ENCODE assay signal across 26 cellular contexts in the genomic region with DNA sequence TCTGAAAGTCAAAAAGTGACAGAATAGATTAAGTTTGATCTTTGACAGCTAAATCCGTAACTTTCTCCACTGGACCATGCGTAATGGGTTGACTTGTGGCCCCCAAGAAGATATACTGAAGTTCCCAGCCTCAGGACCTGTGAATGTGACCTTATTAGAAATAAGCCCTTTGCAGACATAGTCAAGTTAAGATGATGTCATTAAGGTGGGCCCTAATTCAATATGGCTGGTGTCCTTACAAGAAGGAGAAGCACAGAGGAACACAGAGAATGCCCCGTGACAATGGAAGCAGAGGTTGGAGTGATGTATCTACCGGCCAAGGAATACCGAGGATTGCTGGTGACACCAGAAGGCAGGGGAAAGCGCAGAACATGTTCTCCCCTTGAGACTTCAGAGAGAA. TPM values are rescaled to one million over a fixed set of nuclear protein-coding genes. Genes with fewer than 3 reads are reported as not detected.
DNase-seq lines count a peak whose midpoint lies in the region; ATAC-seq, FAIRE-seq and TF ChIP-seq lines count a peak whose summit lies in the region.
"Had no signal": no experiment of that assay in that cellular context is flagged by ENCODE, and none has a peak within 500 bp of the region (broad histone marks: within the 10 kb centered on the region; RNA-seq: fewer than 3 reads in every experiment).

No MANE protein-coding gene starts in this region.

- H3K4me1 ChIP-seq in HepG2 (ENCODE audit: insufficient read depth, low read length) = no peaks in the 10 kb centered on the region; the same call in 1 of the 2 replicates
- H3K4me1 ChIP-seq in right lobe of liver = peaks cover 0 to 13% (median 4%) of the 10 kb centered on the region in 4 donors
- no peaks in the 10 kb centered on the region for H3K4me1 ChIP-seq in IMR-90 (ENCODE audit: control insufficient read depth, insufficient read depth, low read length)
- H3K4me1 ChIP-seq in esophagus muscularis mucosa = no peaks in the 10 kb centered on the region
- H3K4me1 ChIP-seq: A549; BLaER1 treated with 17β-estradiol and CSF1 and Interleukin-3, amounts not matched to agents 10 nM and 100 nM had no signal

- H2BK15ac ChIP-seq in IMR-90 (ENCODE audit: low read depth, low read length) = no peak overlapping the region

- no peak overlapping the region for H2BK5ac ChIP-seq in IMR-90 (ENCODE audit: low read depth, low read length, poor library complexity, severe bottlenecking)

- no peak overlapping the region for H3K18ac ChIP-seq in IMR-90 (ENCODE audit: low read depth, low read length)

- H3K9me3 ChIP-seq in HepG2 (ENCODE audit: low read length) = no peaks in the 10 kb centered on the region
- H3K9me3 ChIP-seq in right lobe of liver = no peaks in the 10 kb centered on the region
- no peaks in the 10 kb centered on the region for H3K9me3 ChIP-seq in IMR-90 (ENCODE audit: control insufficient read depth, insufficient read depth, low read length)
- H3K9me3 ChIP-seq in esophagus muscularis mucosa = no peaks in the 10 kb centered on the region
- H3K9me3 ChIP-seq: A549, Caco-2 had no signal

- no peak overlapping the region for H2AK5ac ChIP-seq in IMR-90 (ENCODE audit: low read depth, low read length)

- no peak overlapping the region for H3K4me3 ChIP-seq in HepG2 (replicated peaks in 1 of 3; ENCODE audit: insufficient read depth in 1 of 3, low read depth in 2 of 3, low read length in 3 of 3)
- H3K4me3 ChIP-seq in right lobe of liver = no peak overlapping the region
- no peak overlapping the region for H3K4me3 ChIP-seq in IMR-90 (ENCODE audit: insufficient read depth, low read depth, low read length)
- no peak overlapping the region for H3K4me3 ChIP-seq in esophagus muscularis mucosa
- H3K4me3 ChIP-seq: A549; BLaER1 treated with 17β-estradiol and CSF1 and Interleukin-3, amounts not matched to agents 10 nM and 100 nM; GM12878 had no signal

- H3K4ac ChIP-seq in IMR-90 (ENCODE audit: low read depth, low read length) = no peak overlapping the region

- TF ChIP-seq POLR2A in HepG2 (IDR thresholded peaks at IDR 0.05; ENCODE audit: insufficient read depth in 1 of 2, low read depth in 2 of 2, low read length in 2 of 2) = no peak
- TF ChIP-seq POLR2A in right lobe of liver (IDR thresholded peaks at IDR 0.05) = no peak
- no peak for TF ChIP-seq POLR2A in IMR-90 (IDR thresholded peaks at IDR 0.05; ENCODE audit: low read depth, low read length)
- TF ChIP-seq POLR2A in esophagus muscularis mucosa (IDR thresholded peaks at IDR 0.05; ENCODE audit: low read depth) = no peak

- ATAC-seq in HepG2 (no peak), right lobe of liver (no peak), IMR-90 (ENCODE audit: low read depth) (no peak), HG03460 (IDR thresholded peaks at IDR 0.05; ENCODE audit: unreplicated experiment) (no peak), natural killer cell (no peak), HG02970 (IDR thresholded peaks at IDR 0.05; ENCODE audit: low FRiP score, unreplicated experiment) (no peak)
- ATAC-seq: A549; CD8-positive, alpha-beta T cell; GM12878 had no signal

- no peaks in the 10 kb centered on the region for H3K79me2 ChIP-seq in HepG2 (ENCODE audit: insufficient read depth, low read length)

- no peaks in the 10 kb centered on the region for H3K9me1 ChIP-seq in IMR-90 (ENCODE audit: insufficient read depth, low read length)

- in situ Hi-C loops in HepG2 (cut with HindIII; ENCODE audit: extremely low pct_ligation_motif_present, low pct_unique_long_range_greater_than_20kb) = no loop called here
- in situ Hi-C loops in IMR-90 (cut with MboI; ENCODE audit: low sequenced_read_pairs) = no loop called here

- TF ChIP-seq CTCF in HepG2 (CRISPR knock-in tag; IDR thresholded peaks at IDR 0.05) (no peak), right lobe of liver (IDR thresholded peaks at IDR 0.05) (no peak), IMR-90 (conservative IDR thresholded peaks at IDR 0.05; ENCODE audit: low read depth, low read length) (no peak), esophagus muscularis mucosa (IDR thresholded peaks at IDR 0.05) (no peak), natural killer cell (IDR thresholded peaks at IDR 0.05) (no peak)

- H3K56ac ChIP-seq in IMR-90 (ENCODE audit: extremely low read depth, insufficient read depth, low read length) = no peak overlapping the region

- CTCF ChIA-PET in HepG2 (lab: Yijun Ruan, JAX; ENCODE audit: low intra/inter-chr PET ratio, low total read pairs) (no interaction called here), IMR-90 (lab: Yijun Ruan, JAX) (no interaction called here)

- H3K9ac ChIP-seq in HepG2 (ENCODE audit: insufficient read depth, low read depth, low read length) = no peak overlapping the region
- no peak overlapping the region for H3K9ac ChIP-seq in IMR-90 (ENCODE audit: low read depth, low read length)
- H3K9ac ChIP-seq: BLaER1 treated with 17β-estradiol and CSF1 and Interleukin-3, amounts not matched to agents 10 nM and 100 nM had no signal

- H4K8ac ChIP-seq in IMR-90 (ENCODE audit: low read depth in 2 of 2, low read length in 2 of 2) = no peak overlapping the region

- TF ChIP-seq EP300 in HepG2 (IDR thresholded peaks at IDR 0.05; ENCODE audit: low read depth in 2 of 2, low read length in 2 of 2) = no peak
- TF ChIP-seq EP300 in HepG2 (CRISPR knock-in tag; IDR thresholded peaks at IDR 0.05; ENCODE audit: borderline replicate concordance) = no peak
- TF ChIP-seq EP300 in esophagus muscularis mucosa (IDR thresholded peaks at IDR 0.05) = no peak

- intact Hi-C loops in HepG2 (cut with micrococcal nuclease; ENCODE audit: unreplicated experiment) = no loop called here
- intact Hi-C loops in right lobe of liver (cut with DNase I) = no loop called here
- intact Hi-C loops in IMR-90 (cut with micrococcal nuclease) = no loop called here
- intact Hi-C loops in esophagus muscularis mucosa (cut with DNase I) = no loop called here
- intact Hi-C loops in natural killer cell (cut with micrococcal nuclease) = no loop called here

- H3K14ac ChIP-seq in IMR-90 (replicated peaks; ENCODE audit: low read depth, low read length) = no peak overlapping the region

- no peak overlapping the region for H2AK9ac ChIP-seq in IMR-90 (replicated peaks; ENCODE audit: low read depth, low read length, poor library complexity)

- H3K23ac ChIP-seq in IMR-90 (ENCODE audit: low read depth, low read length) = no peak overlapping the region

- no peaks in the 10 kb centered on the region for H3K79me1 ChIP-seq in IMR-90 (ENCODE audit: low read depth in 1 of 2, low read length in 2 of 2)

- 83% methylated on average over 6 of the region's 6 CpGs for WGBS in HepG2 (ENCODE audit: low lambda C conversion rate)
- WGBS in right lobe of liver (ENCODE audit: insufficient coverage, low coverage, low lambda C conversion rate, missing lambda C conversion rate) = 87% methylated on average over 6 of the region's 6 CpGs
- 76% methylated on average over 4 of the region's 6 CpGs; no CpG with 5 or more reads in 1 of the 2 experiments for WGBS in IMR-90 (ENCODE audit: extremely low coverage in 2 of 2, insufficient read length in 1 of 2), 2 experiments
- 94% methylated on average over 6 of the region's 6 CpGs for WGBS in esophagus muscularis mucosa

- H4K5ac ChIP-seq in IMR-90 (ENCODE audit: low read depth, low read length) = no peak overlapping the region

- H3K4me1 Mint-ChIP-seq in natural killer cell = no peaks in the 10 kb centered on the region
- H3K4me1 Mint-ChIP-seq: B cell had no signal

- dilution Hi-C loops in IMR-90 (cut with HindIII; ENCODE audit: low sequenced_read_pairs, unreplicated experiment) = no loop called here

- no peak overlapping the region for H2BK20ac ChIP-seq in IMR-90 (ENCODE audit: low read depth, low read length)

- TF ChIP-seq RAD21 in HepG2 (CRISPR knock-in tag; IDR thresholded peaks at IDR 0.05) (no peak), IMR-90 (IDR thresholded peaks at IDR 0.05; ENCODE audit: low read length) (no peak)

- BruUV-seq in HepG2 (replicated peaks; lab: Mats Ljungman, UMichigan) (no TSS peak), IMR-90 (replicated peaks; lab: Mats Ljungman, UMichigan) (no TSS peak)

- H3K27me3 Mint-ChIP-seq in natural killer cell (ENCODE audit: low read depth in 2 of 2) = peaks cover 24 to 28% of the 10 kb centered on the region in 2 donors

- H3K4me2 ChIP-seq in HepG2 (ENCODE audit: low read depth, low read length) (no peak overlapping the region), IMR-90 (ENCODE audit: low read depth, low read length) (no peak overlapping the region)
- H3K4me2 ChIP-seq: A549; BLaER1 treated with 17β-estradiol and CSF1 and Interleukin-3, amounts not matched to agents 10 nM and 100 nM had no signal

- H3K36me3 ChIP-seq in HepG2 (replicated peaks in 1 of 2; ENCODE audit: control insufficient read depth in 1 of 2, insufficient read depth in 2 of 2, low read length in 2 of 2) (no peaks in the 10 kb centered on the region), right lobe of liver (no peaks in the 10 kb centered on the region), IMR-90 (ENCODE audit: control insufficient read depth, insufficient read depth, low read length) (no peaks in the 10 kb centered on the region), esophagus muscularis mucosa (no peaks in the 10 kb centered on the region)
- H3K36me3 ChIP-seq: BLaER1 treated with 17β-estradiol and CSF1 and Interleukin-3, amounts not matched to agents 10 nM and 100 nM had no signal

- H3K4me3 Mint-ChIP-seq in natural killer cell = no peak overlapping the region
- H3K4me3 Mint-ChIP-seq: B cell; CD4-positive, alpha-beta T cell; CD8-positive, alpha-beta T cell had no signal

- H3K9me3 Mint-ChIP-seq in natural killer cell = no peaks in the 10 kb centered on the region
- H3K9me3 Mint-ChIP-seq: CD4-positive, alpha-beta T cell; CD8-positive, alpha-beta T cell had no signal

- H3K27me3 ChIP-seq in HepG2 (ENCODE audit: control insufficient read depth in 1 of 2, insufficient read depth in 2 of 2, low read length in 2 of 2) (peaks cover 3 to 15% of the 10 kb centered on the region in 2 experiments; a peak in 2 of 5 replicates), right lobe of liver (no peaks in the 10 kb centered on the region), IMR-90 (ENCODE audit: control insufficient read depth, insufficient read depth, low read length) (peaks cover 3% of the 10 kb centered on the region; the same call in 1 of the 2 replicates), esophagus muscularis mucosa (peaks cover 0 to 17% (median 0%) of the 10 kb centered on the region in 4 donors)
- H3K27me3 ChIP-seq: BLaER1 treated with 17β-estradiol and CSF1 and Interleukin-3, amounts not matched to agents 10 nM and 100 nM had no signal

- POLR2A ChIA-PET in HepG2 (lab: Yijun Ruan, JAX) (no interaction called here), IMR-90 (lab: Charles Lee; ENCODE audit: unreplicated experiment) (no interaction called here)

- H3K27ac ChIP-seq in HepG2 (ENCODE audit: extremely low read length, insufficient read depth, low read length) (no peak overlapping the region), right lobe of liver (no peak overlapping the region), IMR-90 (ENCODE audit: insufficient read depth, low read length) (no peak overlapping the region), esophagus muscularis mucosa (replicated peaks in 1 of 4) (no peak overlapping the region)
- H3K27ac ChIP-seq: 22Rv1; A549; BLaER1 treated with 17β-estradiol and CSF1 and Interleukin-3, amounts not matched to agents 10 nM and 100 nM; C4-2B had no signal

- FAIRE-seq in HepG2 (lab: Jason Lieb, UNC) = no peak
- FAIRE-seq: A549, D721Med, G401.6, GM12878, GM12892, GM18507 had no signal

- H2AFZ ChIP-seq in HepG2 (ENCODE audit: low read length) (no peak overlapping the region), IMR-90 (replicated peaks; ENCODE audit: low read length, poor library complexity) (peak overlapping the region; percentile 21)

- H2BK120ac ChIP-seq in IMR-90 (ENCODE audit: low read depth, low read length) = no peak overlapping the region

- no peaks in the 10 kb centered on the region for H3K36me3 Mint-ChIP-seq in natural killer cell
- H3K36me3 Mint-ChIP-seq: CD8-positive, alpha-beta T cell had no signal

- no peak overlapping the region for H3K27ac Mint-ChIP-seq in natural killer cell
- H3K27ac Mint-ChIP-seq: B cell; CD4-positive, alpha-beta T cell; CD8-positive, alpha-beta T cell had no signal

- DNase-seq in HepG2 (ENCODE audit: low spot score) = no peak
- DNase-seq in right lobe of liver = no peak
- no peak for DNase-seq in IMR-90
- DNase-seq in esophagus muscularis mucosa (ENCODE audit: extremely low spot score) = peak; percentile 29
- DNase-seq in natural killer cell = no peak
- DNase-seq: AML-193; Calu3; CD4-positive, alpha-beta T cell; CD8-positive, alpha-beta T cell; DMS79 treated with DMSO at 0.1 percent for 48 hours; GF-D8 had no signal

- H4K20me1 ChIP-seq in HepG2 (ENCODE audit: insufficient read depth, low read length) (no peaks in the 10 kb centered on the region), IMR-90 (ENCODE audit: insufficient read depth, low read length) (no peaks in the 10 kb centered on the region)
- H4K20me1 ChIP-seq: BLaER1 treated with 17β-estradiol and CSF1 and Interleukin-3, amounts not matched to agents 10 nM and 100 nM had no signal

- no peak overlapping the region for H4K91ac ChIP-seq in IMR-90 (ENCODE audit: insufficient read depth, low read depth, low read length)

RNA-seq across cellular contexts. Expression of a gene that starts 14.4 kb away (rescaled TPM):
- total RNA-seq in HepG2 (2016; rRNA removed; fragmentation: Illumina TruSeq; extraction: Trizol) (not detected in 2 replicates), right lobe of liver (under 1 TPM in 2 of 6 experiments, not detected in 4; 0.06 to 0.42 TPM), IMR-90 (2012; rRNA removed) (not detected in 2 replicates), esophagus muscularis mucosa (1 to 10 TPM in 1 of 4 donors, under 1 TPM in 3; 0.42 to 1.1 (median 0.92) TPM), natural killer cell (under 1 TPM in 1 of 3 donors, not detected in 2; 0.23 TPM)
- not detected in 2 replicates for total RNA-seq in HepG2 (2016; cell fraction: cytosol; rRNA removed; fragmentation: Illumina TruSeq; extraction: Trizol; ENCODE audit: low read depth)
- not detected in 2 replicates for total RNA-seq in HepG2 (2016; cell fraction: insoluble cytoplasmic fraction; rRNA removed; fragmentation: Illumina TruSeq; extraction: Trizol)
- total RNA-seq in HepG2 (2016; cell fraction: membrane; rRNA removed; fragmentation: Illumina TruSeq; extraction: Trizol) = not detected in 2 replicates
- not detected in 2 replicates for total RNA-seq in HepG2 (2016; cell fraction: nucleus; rRNA removed; fragmentation: Illumina TruSeq; extraction: Trizol)
- polyA plus RNA-seq in HepG2 (2011; rRNA removed) (not detected in 2 replicates), IMR-90 (2012; rRNA removed) (not detected in 2 replicates)
- 0.03 TPM in 1 of 2 replicates, not detected in the other for polyA plus RNA-seq in HepG2 (2011; cell fraction: cytosol; rRNA removed)
- not detected in 2 replicates for polyA plus RNA-seq in HepG2 (2011; cell fraction: nucleus; rRNA removed)
- polyA plus RNA-seq in HepG2 (2012) = not detected in 2 replicates
- polyA plus RNA-seq in HepG2 (2016; cell fraction: cytosol; fragmentation: Illumina TruSeq; extraction: Trizol; ENCODE audit: low read depth) = not detected in 2 replicates
- polyA plus RNA-seq in HepG2 (2016; cell fraction: insoluble cytoplasmic fraction; fragmentation: Illumina TruSeq; extraction: Trizol; ENCODE audit: low read depth) = not detected in 2 replicates
- polyA plus RNA-seq in HepG2 (2016; cell fraction: membrane; fragmentation: Illumina TruSeq; extraction: Trizol; ENCODE audit: low read depth) = not detected in 2 replicates
- polyA plus RNA-seq in HepG2 (2016; cell fraction: nucleus; fragmentation: Illumina TruSeq; extraction: Trizol; ENCODE audit: insufficient read depth, low read depth) = not detected in 2 replicates
- not detected in 2 replicates for polyA minus RNA-seq in HepG2 (2011; rRNA and poly(A)+ RNA removed; ENCODE audit: low replicate concordance)
- not detected in 2 replicates for polyA minus RNA-seq in HepG2 (2011; cell fraction: cytosol; rRNA and poly(A)+ RNA removed)
- not detected in 2 replicates for polyA minus RNA-seq in HepG2 (2011; cell fraction: nucleus; rRNA and poly(A)+ RNA removed)
- polyA plus RNA-seq in IMR-90 (2012; cell fraction: cytosol; rRNA removed) = not detected in 2 replicates
- not detected in 2 replicates for polyA plus RNA-seq in IMR-90 (2012; cell fraction: nucleus; rRNA removed; ENCODE audit: low replicate concordance)
- total RNA-seq: A172; B cell; Caco-2; Calu3; CD4-positive, alpha-beta T cell; CD8-positive, alpha-beta T cell had no signal
- polyA plus RNA-seq: A549, BJ had no signal
